In genomic region chr14:44961730-44962572, GRCh38 we compare ENCODE assay signal across 8 cellular contexts. TPM values are rescaled to one million over a fixed set of nuclear protein-coding genes. Genes with fewer than 3 reads are reported as not detected.
A peak's percentile ranks its signal among the peaks of the same experiment; 100 is the strongest.
DNase-seq lines count a peak whose midpoint lies in the region; ATAC-seq, FAIRE-seq and TF ChIP-seq lines count a peak whose summit lies in the region.

Gene KLHL28, minus strand, starts transcription at chr14:44961947. Its CDS starts 16,019 bp downstream, at chr14:44945928.
Gene TOGARAM1, plus strand, starts transcription at chr14:44962190. Its CDS starts 232 bp downstream, at chr14:44962422.

- DNase-seq in NCI-H1105 (lab: John Stamatoyannopoulos, UW) (peak; percentile 100), SKM-1 (lab: John Stamatoyannopoulos, UW; ENCODE audit: unreplicated experiment) (peak; percentile 89), Right ventricle myocardium superior (peak; percentile 96), pancreas (peak; percentile 84 to 99 (median 96)), tibial artery (peak; percentile 99)
- DNase-seq in activated naive CD8-positive, alpha-beta T cell treated with anti-CD3 and anti-CD28 coated beads for 36 hours = peak; percentile 94

- H3K4me1 ChIP-seq in pancreas = peaks cover 15 to 44% (median 25%) of the 10 kb centered on the region in 3 donors
- H3K4me1 ChIP-seq in tibial artery = peaks cover 0 to 72% (median 32%) of the 10 kb centered on the region in 4 donors

- TF ChIP-seq POLR2A in GM10847 (IDR thresholded peaks at IDR 0.05; ENCODE audit: extremely low read depth, insufficient read length) = peak; percentile 84

- no peaks in the 10 kb centered on the region for H3K27me3 ChIP-seq in pancreas
- H3K27me3 ChIP-seq in tibial artery = no peaks in the 10 kb centered on the region

- 0 to 1% methylated on average over 42 of the region's 42 CpGs for WGBS in pancreas, 2 donors

- H3K27ac Mint-ChIP-seq in activated naive CD8-positive, alpha-beta T cell treated with anti-CD3 and anti-CD28 coated beads for 36 hours = no peak within 1 kb of the TSS

- TF ChIP-seq CTCF in pancreas (IDR thresholded peaks at IDR 0.05) (no peak), tibial artery (IDR thresholded peaks at IDR 0.05) (no peak)

- H3K36me3 Mint-ChIP-seq in activated naive CD8-positive, alpha-beta T cell treated with anti-CD3 and anti-CD28 coated beads for 36 hours = peaks cover 41% of the 10 kb centered on the region

- H3K9me3 Mint-ChIP-seq in activated naive CD8-positive, alpha-beta T cell treated with anti-CD3 and anti-CD28 coated beads for 36 hours = peaks cover 13% of the 10 kb centered on the region

- peak; percentile 98 for FAIRE-seq in pancreas (lab: Jason Lieb, UNC)

- H3K4me3 ChIP-seq in pancreas (peak within 1 kb of the TSS; percentile 66 to 94 (median 78)), tibial artery (peak within 1 kb of the TSS; percentile 76 to 79)

- H3K4me3 Mint-ChIP-seq in activated naive CD8-positive, alpha-beta T cell treated with anti-CD3 and anti-CD28 coated beads for 36 hours = no peak within 1 kb of the TSS

- H3K27me3 Mint-ChIP-seq in activated naive CD8-positive, alpha-beta T cell treated with anti-CD3 and anti-CD28 coated beads for 36 hours = no peaks in the 10 kb centered on the region

- ATAC-seq in HG02642 (IDR thresholded peaks at IDR 0.05; ENCODE audit: poor library complexity, unreplicated experiment) (peak; percentile 92), Right ventricle myocardium superior (ENCODE audit: poor library complexity) (peak; percentile 95), pancreas (peak; percentile 91 to 96 (median 93))

- intact Hi-C loops in Right ventricle myocardium superior (cut with DNase I) (loop anchor here (10.0 kb wide), 1 partner anchor 173 kb away; the partner anchor contains the start of genes FANCM and FKBP3), pancreas (cut with DNase I) (no loop called here), tibial artery (cut with DNase I; ENCODE audit: low total_unique reads) (loop anchor here (2.0 to 5.0 kb wide), 3 partner anchors 65 to 173 kb away; partner anchors contain the start of genes FANCM, FKBP3 and PRPF39)

- peaks cover 53% of the 10 kb centered on the region for H3K4me1 Mint-ChIP-seq in activated naive CD8-positive, alpha-beta T cell treated with anti-CD3 and anti-CD28 coated beads for 36 hours

- H3K36me3 ChIP-seq in pancreas (no peaks in the 10 kb centered on the region), tibial artery (no peaks in the 10 kb centered on the region)

- H3K27ac ChIP-seq in pancreas = peak within 1 kb of the TSS; percentile 48 to 88 (median 84)
- peak within 1 kb of the TSS; percentile 80 to 83 for H3K27ac ChIP-seq in tibial artery

- H3K9me3 ChIP-seq in pancreas (no peaks in the 10 kb centered on the region), tibial artery (no peaks in the 10 kb centered on the region)

RNA-seq across cellular contexts. Expression of gene KLHL28, which starts in this region (rescaled TPM):
- 10 to 100 TPM in 1 of 2 experiments, 1 to 10 TPM in 1; 9.7 to 11.0 TPM for total RNA-seq in activated naive CD8-positive, alpha-beta T cell treated with anti-CD3 and anti-CD28 coated beads for 36 hours
- 12.2 TPM for total RNA-seq in Right ventricle myocardium superior
- 1 to 10 TPM; 5.1 to 9.2 (median 6.1) TPM for total RNA-seq in pancreas
- 1 to 10 TPM; 1.5 to 2.5 TPM for polyA plus RNA-seq in pancreas

RNA-seq across cellular contexts. Expression of gene TOGARAM1, which starts in this region (rescaled TPM):
- total RNA-seq in activated naive CD8-positive, alpha-beta T cell treated with anti-CD3 and anti-CD28 coated beads for 36 hours = 1 to 10 TPM; 6.2 to 7.5 TPM
- total RNA-seq in Right ventricle myocardium superior = 20.0 TPM
- total RNA-seq in pancreas = 10 to 100 TPM in 1 of 6 donors, 1 to 10 TPM in 5; 6.6 to 13.3 (median 7.8) TPM
- 1 to 10 TPM; 3.4 to 7.3 TPM for polyA plus RNA-seq in pancreas

Comparison
In these comparisons a context has a peak if more than half of its experiments do, and no peak if none do; other contexts are left out.
1. Peak in every context shown above with its lines: DNase-seq, ATAC-seq, H3K4me3 ChIP-seq and H3K27ac ChIP-seq.
2. intact Hi-C loops: an anchor here in Right ventricle myocardium superior (10.0 kb wide) and tibial artery (2.0 to 5.0 kb wide); none called in pancreas.